ENCODE assay signal across 12 cellular contexts in the genomic region with DNA sequence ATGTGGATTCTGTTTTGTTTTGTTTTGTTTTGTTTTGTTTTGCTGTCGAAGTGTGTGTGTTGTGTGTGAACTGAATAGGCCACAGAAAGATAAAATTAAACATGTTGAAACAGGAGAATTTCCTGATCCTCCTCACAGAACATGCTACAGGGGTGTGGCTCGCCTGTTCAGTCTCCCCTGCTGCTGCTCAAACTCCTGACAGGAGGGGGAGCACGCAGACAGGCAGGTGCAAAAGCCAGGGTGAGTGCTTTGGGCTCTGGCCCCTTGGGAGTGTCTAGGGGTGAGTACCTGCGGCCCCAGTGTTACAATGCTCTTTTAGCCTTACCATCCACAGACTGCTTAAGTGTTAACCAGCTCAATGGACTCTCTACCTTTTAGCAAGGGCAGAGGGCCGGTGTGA.
A peak's percentile ranks its signal among the peaks of the same experiment; 100 is the strongest.
DNase-seq lines count a peak whose midpoint lies in the region; ATAC-seq and TF ChIP-seq lines count a peak whose summit lies in the region.
"Had no signal": no experiment of that assay in that cellular context is flagged by ENCODE, and none has a peak within 500 bp of the region (broad histone marks: within the 10 kb centered on the region; RNA-seq: fewer than 3 reads in every experiment).

No MANE protein-coding gene starts in this region.

- ATAC-seq in GM19025 (IDR thresholded peaks at IDR 0.05; ENCODE audit: low read depth, unreplicated experiment) (peak; percentile 78), HG03095 (IDR thresholded peaks at IDR 0.05; ENCODE audit: unreplicated experiment) (peak; percentile 68)

- no peak overlapping the region for H3K27ac ChIP-seq in C4-2B
- H3K27ac ChIP-seq: GM23248 had no signal

- DNase-seq in SK-N-DZ (ENCODE audit: low spot score), result peak; percentile 26
- no peak for DNase-seq in H4 (ENCODE audit: low spot score)
- DNase-seq in NCI-H345 treated with DMSO at 0.1 percent for 48 hours (lab: John Stamatoyannopoulos, UW; ENCODE audit: unreplicated experiment), result no peak
- DNase-seq in pons (ENCODE audit: low spot score), result no peak
- DNase-seq in CD1c-positive myeloid dendritic cell (ENCODE audit: extremely low spot score), result no peak
- DNase-seq: activated CD4-positive, alpha-beta T cell treated with anti-CD3 and anti-CD28 coated beads, Interleukin-2, amount 10 ng/mL, durations not matched to agents 24 days and 14 days; activated naive CD4-positive, alpha-beta T cell treated with anti-CD3 and anti-CD28 coated beads for 36 hours; GM23248; retina had no signal

- peak; percentile 47 for TF ChIP-seq CTCF in C4-2B (conservative IDR thresholded peaks at IDR 0.05)
